8 cellular contexts compared by ENCODE assay signal in the genomic region with DNA sequence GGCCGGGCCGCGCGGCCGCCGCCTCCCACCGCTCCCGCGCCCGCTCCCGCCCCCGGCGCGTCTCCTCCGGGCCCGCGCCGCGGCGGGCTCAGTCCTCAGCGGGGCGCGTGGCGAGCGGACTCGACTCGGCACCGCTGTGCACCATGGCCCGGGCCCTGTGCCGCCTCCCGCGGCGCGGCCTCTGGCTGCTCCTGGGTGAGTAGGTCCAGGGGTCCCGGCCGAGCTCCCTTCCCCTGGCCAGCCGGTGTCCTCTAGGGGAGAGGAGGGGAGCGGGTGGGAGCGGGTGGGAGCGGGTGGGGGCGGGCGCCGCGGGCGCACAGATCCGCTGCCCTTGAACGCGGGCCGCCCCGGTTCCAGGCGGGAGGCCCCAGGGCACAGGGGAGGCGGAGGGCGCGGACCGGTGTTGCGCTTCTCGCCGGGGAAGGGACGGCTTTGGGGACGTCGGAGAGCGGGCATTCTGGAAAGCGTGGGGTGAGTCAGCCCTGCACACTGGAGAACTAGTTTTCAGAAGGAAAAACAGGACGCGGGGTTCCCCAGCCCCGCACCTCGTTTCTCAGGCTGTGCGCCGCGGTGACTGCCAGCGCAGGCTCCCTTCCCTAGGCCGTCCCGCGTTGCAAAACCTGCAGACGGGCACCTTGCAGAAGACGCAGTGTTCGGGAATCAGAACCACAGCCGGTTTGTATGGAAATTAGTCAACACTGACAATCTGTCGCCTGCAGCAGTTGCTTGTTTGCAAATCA. TPM values are rescaled to one million over a fixed set of nuclear protein-coding genes. Genes with fewer than 3 reads are reported as not detected.
DNase-seq lines count a peak whose midpoint lies in the region; ATAC-seq and TF ChIP-seq lines count a peak whose summit lies in the region.

TSS of gene RAMP1 (plus strand) at position 91 of the 740 bp plus-strand sequence. CDS start at position 144, 53 bp downstream.

- H3K9me3 ChIP-seq in osteoblast (ENCODE audit: low read depth, low read length), result no peaks in the 10 kb centered on the region

- DNase-seq in activated CD4-positive, alpha-beta T cell treated with anti-CD3 and anti-CD28 coated beads, Interleukin-2, amount 10 ng/mL, durations not matched to agents 24 days and 14 days, result peak; percentile 73
- DNase-seq in activated CD4-positive, alpha-beta T cell treated with anti-CD3 and anti-CD28 coated beads for 1 hour, result no peak
- DNase-seq in activated CD8-positive, alpha-beta T cell treated with anti-CD3 and anti-CD28 coated beads for 36 hours, result peak; percentile 15
- DNase-seq in glutamatergic neuron, result no peak
- peak; percentile 88 for DNase-seq in osteoblast (ENCODE audit: insufficient read length, low spot score, missing footprints)
- DNase-seq in NCI-H1092 treated with DMSO at 0.1 percent for 48 hours (lab: John Stamatoyannopoulos, UW), result no peak

- peak within 1 kb of the TSS; percentile 81 for H3K4me3 Mint-ChIP-seq in activated CD4-positive, alpha-beta T cell treated with anti-CD3 and anti-CD28 coated beads, Interleukin-2, amount 10 ng/mL, durations not matched to agents 24 days and 14 days
- peak within 1 kb of the TSS; percentile 46 for H3K4me3 Mint-ChIP-seq in activated CD8-positive, alpha-beta T cell treated with anti-CD3 and anti-CD28 coated beads for 36 hours
- peak within 1 kb of the TSS; percentile 76 for H3K4me3 Mint-ChIP-seq in glutamatergic neuron (ENCODE audit: unreplicated experiment)

- H3K4me3 ChIP-seq in osteoblast (ENCODE audit: insufficient read depth, low read length), result peak within 1 kb of the TSS; percentile 72

- H3K27me3 ChIP-seq in osteoblast (ENCODE audit: insufficient read depth, low read length), result peaks cover 8% of the 10 kb centered on the region

- no peaks in the 10 kb centered on the region for H3K79me2 ChIP-seq in osteoblast (ENCODE audit: insufficient read depth, low read length)

- no peak for TF ChIP-seq CTCF in activated CD8-positive, alpha-beta T cell treated with anti-CD3 and anti-CD28 coated beads for 36 hours (IDR thresholded peaks at IDR 0.05)
- TF ChIP-seq CTCF in glutamatergic neuron (IDR thresholded peaks at IDR 0.05; ENCODE audit: partially characterized antibody, unreplicated experiment) (no peak), osteoblast (IDR thresholded peaks at IDR 0.05; ENCODE audit: extremely low read depth, low read depth, low read length) (no peak)

- CTCF ChIA-PET in activated CD8-positive, alpha-beta T cell treated with anti-CD3 and anti-CD28 coated beads for 36 hours (lab: Charles Lee), result interaction anchor here (1.2 kb wide), 1 partner anchor 27 kb away, joined by 3 read pairs; no protein-coding TSS in a partner anchor

- ATAC-seq in activated CD8-positive, alpha-beta T cell treated with anti-CD3 and anti-CD28 coated beads for 36 hours, result peak; percentile 56
- ATAC-seq in HG02981 (IDR thresholded peaks at IDR 0.05; ENCODE audit: unreplicated experiment) (no peak), HG02973 (IDR thresholded peaks at IDR 0.05; ENCODE audit: unreplicated experiment) (no peak)

- POLR2A ChIA-PET in activated CD8-positive, alpha-beta T cell treated with anti-CD3 and anti-CD28 coated beads for 36 hours (lab: Charles Lee), result no interaction called here

- H3K4me1 ChIP-seq in osteoblast (ENCODE audit: insufficient read depth, low read length), result peaks cover 14% of the 10 kb centered on the region

- peak within 1 kb of the TSS; percentile 68 for H2AFZ ChIP-seq in osteoblast (ENCODE audit: low read length)

- H3K9me3 Mint-ChIP-seq in activated CD4-positive, alpha-beta T cell treated with anti-CD3 and anti-CD28 coated beads, Interleukin-2, amount 10 ng/mL, durations not matched to agents 24 days and 14 days, result no peaks in the 10 kb centered on the region
- H3K9me3 Mint-ChIP-seq in activated CD8-positive, alpha-beta T cell treated with anti-CD3 and anti-CD28 coated beads for 36 hours, result no peaks in the 10 kb centered on the region
- peaks cover 2% of the 10 kb centered on the region for H3K9me3 Mint-ChIP-seq in glutamatergic neuron (ENCODE audit: unreplicated experiment)

- intact Hi-C loops in activated CD4-positive, alpha-beta T cell treated with anti-CD3 and anti-CD28 coated beads, Interleukin-2, amount 10 ng/mL, durations not matched to agents 24 days and 14 days (cut with micrococcal nuclease), result loop anchor here (2.0 to 10.0 kb wide), 4 partner anchors 39 to 275 kb away; partner anchors contain the start of gene KLHL30
- intact Hi-C loops in activated CD8-positive, alpha-beta T cell treated with anti-CD3 and anti-CD28 coated beads for 36 hours (cut with micrococcal nuclease), result no loop called here

- H3K27ac Mint-ChIP-seq in activated CD4-positive, alpha-beta T cell treated with anti-CD3 and anti-CD28 coated beads, Interleukin-2, amount 10 ng/mL, durations not matched to agents 24 days and 14 days, result peak within 1 kb of the TSS; percentile 30
- no peak within 1 kb of the TSS for H3K27ac Mint-ChIP-seq in activated CD8-positive, alpha-beta T cell treated with anti-CD3 and anti-CD28 coated beads for 36 hours
- H3K27ac Mint-ChIP-seq in glutamatergic neuron (ENCODE audit: unreplicated experiment), result peak within 1 kb of the TSS; percentile 67

- H3K36me3 ChIP-seq in osteoblast (ENCODE audit: insufficient read depth, low read length), result no peaks in the 10 kb centered on the region

- H4K20me1 ChIP-seq in osteoblast (ENCODE audit: insufficient read depth, low read length), result no peaks in the 10 kb centered on the region

- peaks cover 14% of the 10 kb centered on the region for H3K4me1 Mint-ChIP-seq in activated CD4-positive, alpha-beta T cell treated with anti-CD3 and anti-CD28 coated beads, Interleukin-2, amount 10 ng/mL, durations not matched to agents 24 days and 14 days
- peaks cover 10% of the 10 kb centered on the region for H3K4me1 Mint-ChIP-seq in activated CD8-positive, alpha-beta T cell treated with anti-CD3 and anti-CD28 coated beads for 36 hours (ENCODE audit: low read depth)
- peaks cover 29% of the 10 kb centered on the region for H3K4me1 Mint-ChIP-seq in glutamatergic neuron (ENCODE audit: low read depth, unreplicated experiment)

- H3K36me3 Mint-ChIP-seq in activated CD4-positive, alpha-beta T cell treated with anti-CD3 and anti-CD28 coated beads, Interleukin-2, amount 10 ng/mL, durations not matched to agents 24 days and 14 days (ENCODE audit: low read depth), result no peaks in the 10 kb centered on the region
- H3K36me3 Mint-ChIP-seq in activated CD8-positive, alpha-beta T cell treated with anti-CD3 and anti-CD28 coated beads for 36 hours (ENCODE audit: low read depth), result no peaks in the 10 kb centered on the region
- no peaks in the 10 kb centered on the region for H3K36me3 Mint-ChIP-seq in glutamatergic neuron (ENCODE audit: unreplicated experiment)

- no peak within 1 kb of the TSS for H3K27ac ChIP-seq in osteoblast (ENCODE audit: low read depth, low read length)

- peak within 1 kb of the TSS; percentile 82 for H3K4me2 ChIP-seq in osteoblast (ENCODE audit: insufficient read depth, low read length)

- H3K27me3 Mint-ChIP-seq in activated CD4-positive, alpha-beta T cell treated with anti-CD3 and anti-CD28 coated beads, Interleukin-2, amount 10 ng/mL, durations not matched to agents 24 days and 14 days, result peaks cover 47% of the 10 kb centered on the region
- H3K27me3 Mint-ChIP-seq in activated CD8-positive, alpha-beta T cell treated with anti-CD3 and anti-CD28 coated beads for 36 hours, result peaks cover 41% of the 10 kb centered on the region
- peaks cover 5% of the 10 kb centered on the region for H3K27me3 Mint-ChIP-seq in glutamatergic neuron (ENCODE audit: unreplicated experiment)

RNA-seq across cellular contexts. Expression of gene RAMP1, which starts in this region (rescaled TPM):
- total RNA-seq in activated CD4-positive, alpha-beta T cell treated with anti-CD3 and anti-CD28 coated beads, Interleukin-2, amount 10 ng/mL, durations not matched to agents 24 days and 14 days, result 17.6 TPM in 2 replicates
- 1 to 10 TPM; 1.0 to 1.4 TPM for total RNA-seq in activated CD8-positive, alpha-beta T cell treated with anti-CD3 and anti-CD28 coated beads for 36 hours
- 7.6 TPM for total RNA-seq in glutamatergic neuron (ENCODE audit: unreplicated experiment)
- 1.8 and 4.4 TPM in 2 replicates for total RNA-seq in osteoblast

Comparison
In these comparisons a context has a peak if more than half of its experiments do, and no peak if none do; other contexts are left out.
1. DNase-seq: peak in activated CD4-positive, alpha-beta T cell treated with anti-CD3 and anti-CD28 coated beads, Interleukin-2, amount 10 ng/mL, durations not matched to agents 24 days and 14 days (single experiment), activated CD8-positive, alpha-beta T cell treated with anti-CD3 and anti-CD28 coated beads for 36 hours (single experiment) and osteoblast (single experiment); none in activated CD4-positive, alpha-beta T cell treated with anti-CD3 and anti-CD28 coated beads for 1 hour (single experiment), glutamatergic neuron (single experiment) and NCI-H1092 treated with DMSO at 0.1 percent for 48 hours (single experiment).
2. Peak in every context shown above with its lines, with median percentiles within 50 percentile points of each other: H3K4me3 Mint-ChIP-seq.